In the genomic region with DNA sequence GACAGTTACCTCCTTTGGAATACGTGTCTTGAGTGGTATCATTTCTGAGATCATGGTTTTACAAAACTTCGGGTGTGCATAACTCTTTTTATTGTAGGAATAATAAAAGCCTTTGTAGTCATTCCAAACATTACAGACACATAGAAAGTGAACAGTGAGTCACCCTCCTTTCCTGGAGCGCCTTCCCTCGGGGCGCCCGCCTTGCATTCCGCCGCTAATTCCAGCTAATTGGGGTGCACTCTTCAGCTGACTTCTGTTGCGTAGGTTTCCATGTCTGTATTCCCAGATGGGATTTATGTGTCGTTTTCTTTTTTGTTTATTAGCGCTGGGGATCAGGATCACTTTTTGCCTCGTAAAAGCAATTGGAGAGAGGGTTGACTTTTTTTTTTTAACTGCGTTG, we compare ENCODE assay signal across 14 cellular contexts. TPM values are rescaled to one million over a fixed set of nuclear protein-coding genes. Genes with fewer than 3 reads are reported as not detected.
DNase-seq lines count a peak whose midpoint lies in the region; ATAC-seq and TF ChIP-seq lines count a peak whose summit lies in the region.
"Had no signal": no experiment of that assay in that cellular context is flagged by ENCODE, and none has a peak within 500 bp of the region (broad histone marks: within the 10 kb centered on the region; RNA-seq: fewer than 3 reads in every experiment).

No MANE protein-coding gene starts in this region.

- H3K4me3 ChIP-seq in skeletal muscle tissue (ENCODE audit: low read length in 3 of 3): no peak overlapping the region
- no peak overlapping the region for H3K4me3 ChIP-seq in mesendoderm (ENCODE audit: low read length)
- H3K4me3 ChIP-seq: ascending aorta had no signal

- no peak overlapping the region for H2BK15ac ChIP-seq in mesendoderm (replicated peaks; ENCODE audit: low read depth)

- no peak overlapping the region for H3K4me2 ChIP-seq in mesendoderm (ENCODE audit: low read length)

- peak; percentile 19 for ATAC-seq in SK-N-SH treated with all-trans-retinoic acid at 6 μM for 48 hours
- ATAC-seq in foreskin keratinocyte: peak; percentile 83
- ATAC-seq in GM19455 (IDR thresholded peaks at IDR 0.05; ENCODE audit: unreplicated experiment): no peak
- ATAC-seq: stimulated activated naive CD8-positive, alpha-beta T cell treated with anti-CD3 and anti-CD28 coated beads, Interleukin-15, amount 100 ng/mL, for 72 hours had no signal

- H3K27me3 ChIP-seq in foreskin keratinocyte (no peaks in the 10 kb centered on the region), skeletal muscle tissue (ENCODE audit: control insufficient read depth in 3 of 3, insufficient read depth in 3 of 3, low read length in 3 of 3) (peaks cover 0 to 3% (median 2%) of the 10 kb centered on the region in 3 donors), mesendoderm (ENCODE audit: insufficient read depth, low read length, poor library complexity) (no peaks in the 10 kb centered on the region)
- H3K27me3 ChIP-seq: ascending aorta had no signal

- WGBS in mesendoderm (ENCODE audit: extremely low coverage, insufficient coverage, low lambda C conversion rate): no CpG with 5 or more reads among the region's 13 CpGs

- H2AK5ac ChIP-seq in mesendoderm (ENCODE audit: low read length): no peak overlapping the region

- peak overlapping the region; percentile 76 for H3K4me3 Mint-ChIP-seq in HFFc6
- H3K4me3 Mint-ChIP-seq: stimulated activated naive CD8-positive, alpha-beta T cell treated with anti-CD3 and anti-CD28 coated beads, Interleukin-15, amount 100 ng/mL, for 72 hours had no signal

- peak overlapping the region; percentile 91 for H3K27ac Mint-ChIP-seq in HFFc6
- H3K27ac Mint-ChIP-seq: stimulated activated naive CD8-positive, alpha-beta T cell treated with anti-CD3 and anti-CD28 coated beads, Interleukin-15, amount 100 ng/mL, for 72 hours had no signal

- H2BK5ac ChIP-seq in mesendoderm (ENCODE audit: low read length): no peak overlapping the region

- TF ChIP-seq CTCF in HFFc6 (IDR thresholded peaks at IDR 0.05) (no peak), foreskin keratinocyte (conservative IDR thresholded peaks at IDR 0.05) (no peak)

- no peak overlapping the region for H4K8ac ChIP-seq in mesendoderm (ENCODE audit: low read depth, low read length)

- no peaks in the 10 kb centered on the region for H3K9me3 Mint-ChIP-seq in HFFc6
- H3K9me3 Mint-ChIP-seq: stimulated activated naive CD8-positive, alpha-beta T cell treated with anti-CD3 and anti-CD28 coated beads, Interleukin-15, amount 100 ng/mL, for 72 hours had no signal

- H3K36me3 Mint-ChIP-seq in HFFc6 (ENCODE audit: low read depth): peaks cover 62% of the 10 kb centered on the region

- no peak overlapping the region for H4K5ac ChIP-seq in mesendoderm (ENCODE audit: low read length)

- no peak overlapping the region for H3K4ac ChIP-seq in mesendoderm (ENCODE audit: low read depth, low read length)

- peaks cover 88% of the 10 kb centered on the region for H3K4me1 Mint-ChIP-seq in HFFc6 (ENCODE audit: low read depth)
- H3K4me1 Mint-ChIP-seq: stimulated activated naive CD8-positive, alpha-beta T cell treated with anti-CD3 and anti-CD28 coated beads, Interleukin-15, amount 100 ng/mL, for 72 hours had no signal

- H3K36me3 ChIP-seq in skeletal muscle tissue (ENCODE audit: control insufficient read depth in 3 of 3, insufficient read depth in 3 of 3, low read length in 3 of 3) (no peaks in the 10 kb centered on the region), mesendoderm (ENCODE audit: control insufficient read depth, insufficient read depth, low read length) (peaks cover 3% of the 10 kb centered on the region)
- H3K36me3 ChIP-seq: ascending aorta had no signal

- DNase-seq in HFFc6 (peak; percentile 91), foreskin keratinocyte (peak; percentile 73 to 87), NK-92 (lab: John Stamatoyannopoulos, UW; ENCODE audit: unreplicated experiment) (no peak), mesendoderm (no peak)
- DNase-seq: activated CD8-positive, alpha-beta memory T cell treated with anti-CD3 and anti-CD28 coated beads, Interleukin-2, amount 50 U/mL, for 4 hours; DMS53; NCI-H1417 treated with DMSO at 0.1 percent for 48 hours; OCI-M1; stimulated activated CD4-positive, alpha-beta T cell treated with anti-CD3 and anti-CD28 coated beads, Interleukin-4, amount 100 ng/mL, for 24 hours; stimulated activated naive CD8-positive, alpha-beta T cell treated with anti-CD3 and anti-CD28 coated beads, Interleukin-15, amount 100 ng/mL, for 72 hours had no signal

- peaks cover 83% of the 10 kb centered on the region for H3K79me2 ChIP-seq in mesendoderm (ENCODE audit: control insufficient read depth, insufficient read depth, low read length)

- H3K79me1 ChIP-seq in mesendoderm (ENCODE audit: low read length): peaks cover 47% of the 10 kb centered on the region

- no peak overlapping the region for H3K56ac ChIP-seq in mesendoderm (ENCODE audit: low read length)

- peaks cover 18% of the 10 kb centered on the region for H3K27me3 Mint-ChIP-seq in HFFc6 (ENCODE audit: insufficient read depth)

- peak overlapping the region; percentile 76 for H3K27ac ChIP-seq in foreskin keratinocyte
- peak overlapping the region; percentile 26 for H3K27ac ChIP-seq in skeletal muscle tissue (ENCODE audit: low read depth, low read length)
- no peak overlapping the region for H3K27ac ChIP-seq in mesendoderm (ENCODE audit: low read depth, low read length)
- H3K27ac ChIP-seq: ascending aorta had no signal

- H3K9me3 ChIP-seq in skeletal muscle tissue (ENCODE audit: control insufficient read depth in 3 of 3, low read length in 3 of 3): no peaks in the 10 kb centered on the region
- H3K9me3 ChIP-seq: ascending aorta had no signal

- H2BK120ac ChIP-seq in mesendoderm (ENCODE audit: low read depth, low read length): no peak overlapping the region

- H3K9ac ChIP-seq in skeletal muscle tissue (ENCODE audit: low read depth in 1 of 3, low read length in 3 of 3) (no peak overlapping the region), mesendoderm (ENCODE audit: low read length) (no peak overlapping the region)

- no peak overlapping the region for H3K18ac ChIP-seq in mesendoderm (ENCODE audit: low read length)

- H3K4me1 ChIP-seq in foreskin keratinocyte: peaks cover 24% of the 10 kb centered on the region
- peaks cover 19 to 28% (median 24%) of the 10 kb centered on the region in 3 donors for H3K4me1 ChIP-seq in skeletal muscle tissue (ENCODE audit: control insufficient read depth in 3 of 3, insufficient read depth in 3 of 3, low read length in 3 of 3)
- peaks cover 19% of the 10 kb centered on the region for H3K4me1 ChIP-seq in mesendoderm (ENCODE audit: control insufficient read depth, low read depth, low read length)

- H3K23ac ChIP-seq in mesendoderm (ENCODE audit: low read length): no peak overlapping the region

TF ChIP-seq in SK-N-SH treated with all-trans-retinoic acid at 6 μM for 48 hours, 23 proteins besides CTCF, POLR2A, EP300 and RAD21:
- TF ChIP-seq ISL1 (CRISPR knock-in tag; IDR thresholded peaks at IDR 0.05): peak; percentile 61
- no peak for TF ChIP-seq CSDC2 (CRISPR knock-in tag; IDR thresholded peaks at IDR 0.05)
- no peak for TF ChIP-seq ARNTL (CRISPR knock-in tag; IDR thresholded peaks at IDR 0.05; ENCODE audit: borderline replicate concordance, low read depth)
- TF ChIP-seq ZNF565 (CRISPR knock-in tag; conservative IDR thresholded peaks at IDR 0.05; ENCODE audit: low read depth): no peak
- no peak for TF ChIP-seq RARB (CRISPR knock-in tag; IDR thresholded peaks at IDR 0.05)

RNA-seq across cellular contexts. Expression of a gene that starts 18.6 kb away (rescaled TPM):
- 10 to 100 TPM; 82.3 to 98.7 (median 87.8) TPM for total RNA-seq in HFFc6 (2021; fragmentation: NEBNext Ultra II Directional; extraction: Animal tissue kit (Norgen Biotek cat#: 25700))
- total RNA-seq in foreskin keratinocyte (45.9 and 46.1 TPM in 2 replicates), skeletal muscle tissue (8.9 TPM)
- polyA plus RNA-seq in foreskin keratinocyte: 16.4 and 19.4 TPM in 2 replicates
- polyA plus RNA-seq in mesendoderm (2013, experiment 1 of 2): 26.4 TPM
- 26.9 TPM for polyA plus RNA-seq in mesendoderm (2013, experiment 2 of 2)

Comparison
In these comparisons a context has a peak if more than half of its experiments do, and no peak if none do; other contexts are left out.
1. DNase-seq: peak in HFFc6 (single experiment) and foreskin keratinocyte (2 of 2); none in NK-92 (single experiment) and mesendoderm (single experiment).